Comparison of ENCODE assay signal across 1 cellular context in the genomic region with DNA sequence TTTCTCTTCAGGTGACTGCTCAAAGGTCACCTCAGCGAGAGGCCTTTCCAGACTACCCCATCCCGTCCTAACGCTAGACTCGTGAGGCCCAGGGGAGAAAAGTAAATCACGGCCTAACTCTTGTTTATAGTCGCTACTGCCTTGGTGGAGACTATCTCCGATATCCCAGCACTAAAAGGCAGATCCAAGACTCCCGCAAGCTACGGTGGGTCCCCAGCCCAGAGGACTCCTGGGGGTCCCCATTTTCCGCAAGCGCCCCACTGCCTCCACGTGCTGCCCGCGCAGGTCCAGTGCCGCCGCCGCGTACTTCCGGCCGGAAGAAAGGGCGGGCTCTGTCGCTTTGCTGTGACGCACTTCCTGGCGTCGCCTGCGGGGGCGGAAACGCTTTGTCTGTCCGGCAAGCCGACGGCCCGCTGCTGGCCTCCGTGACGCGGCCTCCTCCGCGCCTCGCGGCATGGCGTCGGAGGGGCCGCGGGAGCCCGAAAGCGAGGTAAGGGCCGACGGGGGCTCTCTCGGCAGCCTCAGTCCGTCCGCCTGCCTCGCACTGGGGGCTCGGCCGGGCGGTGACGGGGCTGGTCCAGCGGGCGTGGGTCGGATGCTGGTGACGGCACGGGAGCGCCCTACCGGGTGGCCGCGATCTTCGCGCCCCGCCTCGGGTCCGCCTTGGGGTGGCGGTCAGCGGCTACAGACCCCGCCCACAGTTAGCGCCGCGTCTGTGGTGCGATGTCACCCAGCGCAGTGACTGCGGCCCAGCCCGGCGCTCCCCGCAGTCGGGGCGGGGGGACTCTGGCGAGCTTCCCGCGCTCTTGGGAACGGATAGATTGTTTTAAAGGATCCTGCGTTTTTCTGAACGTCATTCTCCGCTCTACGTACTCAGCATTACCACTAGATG.
TF ChIP-seq lines count a peak whose summit lies in the region.

A gene with protein sequence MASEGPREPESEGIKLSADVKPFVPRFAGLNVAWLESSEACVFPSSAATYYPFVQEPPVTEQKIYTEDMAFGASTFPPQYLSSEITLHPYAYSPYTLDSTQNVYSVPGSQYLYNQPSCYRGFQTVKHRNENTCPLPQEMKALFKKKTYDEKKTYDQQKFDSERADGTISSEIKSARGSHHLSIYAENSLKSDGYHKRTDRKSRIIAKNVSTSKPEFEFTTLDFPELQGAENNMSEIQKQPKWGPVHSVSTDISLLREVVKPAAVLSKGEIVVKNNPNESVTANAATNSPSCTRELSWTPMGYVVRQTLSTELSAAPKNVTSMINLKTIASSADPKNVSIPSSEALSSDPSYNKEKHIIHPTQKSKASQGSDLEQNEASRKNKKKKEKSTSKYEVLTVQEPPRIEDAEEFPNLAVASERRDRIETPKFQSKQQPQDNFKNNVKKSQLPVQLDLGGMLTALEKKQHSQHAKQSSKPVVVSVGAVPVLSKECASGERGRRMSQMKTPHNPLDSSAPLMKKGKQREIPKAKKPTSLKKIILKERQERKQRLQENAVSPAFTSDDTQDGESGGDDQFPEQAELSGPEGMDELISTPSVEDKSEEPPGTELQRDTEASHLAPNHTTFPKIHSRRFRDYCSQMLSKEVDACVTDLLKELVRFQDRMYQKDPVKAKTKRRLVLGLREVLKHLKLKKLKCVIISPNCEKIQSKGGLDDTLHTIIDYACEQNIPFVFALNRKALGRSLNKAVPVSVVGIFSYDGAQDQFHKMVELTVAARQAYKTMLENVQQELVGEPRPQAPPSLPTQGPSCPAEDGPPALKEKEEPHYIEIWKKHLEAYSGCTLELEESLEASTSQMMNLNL (plus strand): TSS at position 378 of the 892 bp plus-strand sequence. CDS start 77 bp downstream, at position 455.

TF ChIP-seq in WTC11, 78 proteins besides CTCF, POLR2A, EP300 and RAD21 (continued from another document and continues in another):
- TF ChIP-seq, protein P1, sequence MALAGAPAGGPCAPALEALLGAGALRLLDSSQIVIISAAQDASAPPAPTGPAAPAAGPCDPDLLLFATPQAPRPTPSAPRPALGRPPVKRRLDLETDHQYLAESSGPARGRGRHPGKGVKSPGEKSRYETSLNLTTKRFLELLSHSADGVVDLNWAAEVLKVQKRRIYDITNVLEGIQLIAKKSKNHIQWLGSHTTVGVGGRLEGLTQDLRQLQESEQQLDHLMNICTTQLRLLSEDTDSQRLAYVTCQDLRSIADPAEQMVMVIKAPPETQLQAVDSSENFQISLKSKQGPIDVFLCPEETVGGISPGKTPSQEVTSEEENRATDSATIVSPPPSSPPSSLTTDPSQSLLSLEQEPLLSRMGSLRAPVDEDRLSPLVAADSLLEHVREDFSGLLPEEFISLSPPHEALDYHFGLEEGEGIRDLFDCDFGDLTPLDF (CRISPR knock-in tag; IDR thresholded peaks at IDR 0.05): no peak
- TF ChIP-seq KAT7 (CRISPR knock-in tag; IDR thresholded peaks at IDR 0.05; ENCODE audit: borderline replicate concordance): peak; percentile 91
- TF ChIP-seq, protein P2, sequence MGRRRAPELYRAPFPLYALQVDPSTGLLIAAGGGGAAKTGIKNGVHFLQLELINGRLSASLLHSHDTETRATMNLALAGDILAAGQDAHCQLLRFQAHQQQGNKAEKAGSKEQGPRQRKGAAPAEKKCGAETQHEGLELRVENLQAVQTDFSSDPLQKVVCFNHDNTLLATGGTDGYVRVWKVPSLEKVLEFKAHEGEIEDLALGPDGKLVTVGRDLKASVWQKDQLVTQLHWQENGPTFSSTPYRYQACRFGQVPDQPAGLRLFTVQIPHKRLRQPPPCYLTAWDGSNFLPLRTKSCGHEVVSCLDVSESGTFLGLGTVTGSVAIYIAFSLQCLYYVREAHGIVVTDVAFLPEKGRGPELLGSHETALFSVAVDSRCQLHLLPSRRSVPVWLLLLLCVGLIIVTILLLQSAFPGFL (CRISPR knock-in tag; IDR thresholded peaks at IDR 0.05; ENCODE audit: borderline replicate concordance): 0 out of 2 replicates have a peak, but pooled peaks have one; percentile 50
- TF ChIP-seq ZNF232 (CRISPR knock-in tag; IDR thresholded peaks at IDR 0.05): peak; percentile 83; the same call in 1 of the 2 replicates
- TF ChIP-seq, protein P3, sequence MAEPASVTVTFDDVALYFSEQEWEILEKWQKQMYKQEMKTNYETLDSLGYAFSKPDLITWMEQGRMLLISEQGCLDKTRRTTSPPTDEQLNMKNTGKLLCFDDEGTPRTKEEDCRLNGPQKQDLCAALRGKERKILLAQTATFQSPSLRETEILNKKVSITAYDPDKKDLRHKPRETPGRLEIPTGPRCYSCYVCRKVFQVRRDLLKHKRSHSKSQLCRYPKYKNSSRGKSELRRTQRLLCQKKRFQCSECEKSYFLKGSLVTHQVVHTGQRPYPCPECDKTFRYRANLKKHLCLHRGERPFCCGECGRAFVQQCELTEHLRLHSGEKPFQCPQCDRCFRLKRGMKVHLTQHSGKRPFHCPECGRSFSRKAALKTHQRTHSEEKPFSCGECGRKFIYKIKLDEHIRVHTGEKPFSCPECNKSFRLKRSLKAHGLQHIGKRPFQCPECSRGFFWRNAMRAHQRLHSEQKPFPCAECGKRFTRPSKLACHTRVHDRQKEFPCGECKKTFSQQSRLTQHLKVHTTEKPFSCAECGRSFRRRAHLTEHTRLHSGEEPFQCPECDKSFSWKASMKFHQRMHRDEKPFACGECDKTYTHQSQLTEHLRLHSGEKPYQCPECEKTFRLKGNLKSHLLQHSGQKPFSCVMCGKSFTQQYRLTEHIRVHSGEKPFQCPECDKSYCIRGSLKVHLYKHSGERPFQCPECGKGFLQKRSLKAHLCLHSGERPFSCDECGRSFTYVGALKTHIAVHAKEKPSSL (CRISPR knock-in tag; conservative IDR thresholded peaks at IDR 0.05): peak; percentile 84
- TF ChIP-seq GABPB1 (CRISPR knock-in tag; IDR thresholded peaks at IDR 0.05): peak; percentile 92
- TF ChIP-seq, protein P4, sequence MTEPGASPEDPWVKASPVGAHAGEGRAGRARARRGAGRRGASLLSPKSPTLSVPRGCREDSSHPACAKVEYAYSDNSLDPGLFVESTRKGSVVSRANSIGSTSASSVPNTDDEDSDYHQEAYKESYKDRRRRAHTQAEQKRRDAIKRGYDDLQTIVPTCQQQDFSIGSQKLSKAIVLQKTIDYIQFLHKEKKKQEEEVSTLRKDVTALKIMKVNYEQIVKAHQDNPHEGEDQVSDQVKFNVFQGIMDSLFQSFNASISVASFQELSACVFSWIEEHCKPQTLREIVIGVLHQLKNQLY (CRISPR knock-in tag; IDR thresholded peaks at IDR 0.05): 0 out of 2 replicates have a peak, but pooled peaks have one; percentile 17
- TF ChIP-seq TCF7 (CRISPR knock-in tag; IDR thresholded peaks at IDR 0.05; ENCODE audit: low read depth): peak; percentile 36; the same call in 1 of the 2 replicates
- TF ChIP-seq, protein P5, sequence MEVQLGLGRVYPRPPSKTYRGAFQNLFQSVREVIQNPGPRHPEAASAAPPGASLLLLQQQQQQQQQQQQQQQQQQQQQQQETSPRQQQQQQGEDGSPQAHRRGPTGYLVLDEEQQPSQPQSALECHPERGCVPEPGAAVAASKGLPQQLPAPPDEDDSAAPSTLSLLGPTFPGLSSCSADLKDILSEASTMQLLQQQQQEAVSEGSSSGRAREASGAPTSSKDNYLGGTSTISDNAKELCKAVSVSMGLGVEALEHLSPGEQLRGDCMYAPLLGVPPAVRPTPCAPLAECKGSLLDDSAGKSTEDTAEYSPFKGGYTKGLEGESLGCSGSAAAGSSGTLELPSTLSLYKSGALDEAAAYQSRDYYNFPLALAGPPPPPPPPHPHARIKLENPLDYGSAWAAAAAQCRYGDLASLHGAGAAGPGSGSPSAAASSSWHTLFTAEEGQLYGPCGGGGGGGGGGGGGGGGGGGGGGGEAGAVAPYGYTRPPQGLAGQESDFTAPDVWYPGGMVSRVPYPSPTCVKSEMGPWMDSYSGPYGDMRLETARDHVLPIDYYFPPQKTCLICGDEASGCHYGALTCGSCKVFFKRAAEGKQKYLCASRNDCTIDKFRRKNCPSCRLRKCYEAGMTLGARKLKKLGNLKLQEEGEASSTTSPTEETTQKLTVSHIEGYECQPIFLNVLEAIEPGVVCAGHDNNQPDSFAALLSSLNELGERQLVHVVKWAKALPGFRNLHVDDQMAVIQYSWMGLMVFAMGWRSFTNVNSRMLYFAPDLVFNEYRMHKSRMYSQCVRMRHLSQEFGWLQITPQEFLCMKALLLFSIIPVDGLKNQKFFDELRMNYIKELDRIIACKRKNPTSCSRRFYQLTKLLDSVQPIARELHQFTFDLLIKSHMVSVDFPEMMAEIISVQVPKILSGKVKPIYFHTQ (CRISPR knock-in tag; IDR thresholded peaks at IDR 0.05): peak; percentile 81
- peak; percentile 85; the same call in 1 of the 2 replicates for TF ChIP-seq EMX1 (CRISPR knock-in tag; IDR thresholded peaks at IDR 0.05)
- TF ChIP-seq, protein P6, sequence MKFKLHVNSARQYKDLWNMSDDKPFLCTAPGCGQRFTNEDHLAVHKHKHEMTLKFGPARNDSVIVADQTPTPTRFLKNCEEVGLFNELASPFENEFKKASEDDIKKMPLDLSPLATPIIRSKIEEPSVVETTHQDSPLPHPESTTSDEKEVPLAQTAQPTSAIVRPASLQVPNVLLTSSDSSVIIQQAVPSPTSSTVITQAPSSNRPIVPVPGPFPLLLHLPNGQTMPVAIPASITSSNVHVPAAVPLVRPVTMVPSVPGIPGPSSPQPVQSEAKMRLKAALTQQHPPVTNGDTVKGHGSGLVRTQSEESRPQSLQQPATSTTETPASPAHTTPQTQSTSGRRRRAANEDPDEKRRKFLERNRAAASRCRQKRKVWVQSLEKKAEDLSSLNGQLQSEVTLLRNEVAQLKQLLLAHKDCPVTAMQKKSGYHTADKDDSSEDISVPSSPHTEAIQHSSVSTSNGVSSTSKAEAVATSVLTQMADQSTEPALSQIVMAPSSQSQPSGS (CRISPR knock-in tag; IDR thresholded peaks at IDR 0.05; ENCODE audit: borderline replicate concordance, low read depth): no peak
- peak; percentile 96 for TF ChIP-seq CREB1 (CRISPR knock-in tag; IDR thresholded peaks at IDR 0.05)
- TF ChIP-seq, protein P7, sequence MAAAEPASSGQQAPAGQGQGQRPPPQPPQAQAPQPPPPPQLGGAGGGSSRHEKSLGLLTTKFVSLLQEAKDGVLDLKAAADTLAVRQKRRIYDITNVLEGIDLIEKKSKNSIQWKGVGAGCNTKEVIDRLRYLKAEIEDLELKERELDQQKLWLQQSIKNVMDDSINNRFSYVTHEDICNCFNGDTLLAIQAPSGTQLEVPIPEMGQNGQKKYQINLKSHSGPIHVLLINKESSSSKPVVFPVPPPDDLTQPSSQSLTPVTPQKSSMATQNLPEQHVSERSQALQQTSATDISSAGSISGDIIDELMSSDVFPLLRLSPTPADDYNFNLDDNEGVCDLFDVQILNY (CRISPR knock-in tag; IDR thresholded peaks at IDR 0.05): peak; percentile 92; the same call in 1 of the 2 replicates
- TF ChIP-seq SP1 (CRISPR knock-in tag; conservative IDR thresholded peaks at IDR 0.05): peak; percentile 98
- peak; percentile 84; the same call in 1 of the 2 replicates for TF ChIP-seq NFATC4 (CRISPR knock-in tag; IDR thresholded peaks at IDR 0.05)
- peak; percentile 89 for TF ChIP-seq TP53 (CRISPR knock-in tag; IDR thresholded peaks at IDR 0.05)
- no peak for TF ChIP-seq SMAD4 (CRISPR knock-in tag; IDR thresholded peaks at IDR 0.05)
- no peak for TF ChIP-seq NR1H2 (CRISPR knock-in tag; IDR thresholded peaks at IDR 0.05)
- TF ChIP-seq IRF2 (CRISPR knock-in tag; IDR thresholded peaks at IDR 0.05; ENCODE audit: borderline replicate concordance, low read depth): peak; percentile 54; the same call in 1 of the 2 replicates
- TF ChIP-seq PRRX2 (CRISPR knock-in tag; IDR thresholded peaks at IDR 0.05): peak; percentile 77
- TF ChIP-seq, protein P8, sequence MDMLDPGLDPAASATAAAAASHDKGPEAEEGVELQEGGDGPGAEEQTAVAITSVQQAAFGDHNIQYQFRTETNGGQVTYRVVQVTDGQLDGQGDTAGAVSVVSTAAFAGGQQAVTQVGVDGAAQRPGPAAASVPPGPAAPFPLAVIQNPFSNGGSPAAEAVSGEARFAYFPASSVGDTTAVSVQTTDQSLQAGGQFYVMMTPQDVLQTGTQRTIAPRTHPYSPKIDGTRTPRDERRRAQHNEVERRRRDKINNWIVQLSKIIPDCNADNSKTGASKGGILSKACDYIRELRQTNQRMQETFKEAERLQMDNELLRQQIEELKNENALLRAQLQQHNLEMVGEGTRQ (CRISPR knock-in tag; IDR thresholded peaks at IDR 0.05): peak; percentile 79
- no peak; the same call in 1 of the 2 replicates for TF ChIP-seq JAZF1 (CRISPR knock-in tag; IDR thresholded peaks at IDR 0.05)
- TF ChIP-seq ZNF317 (CRISPR knock-in tag; IDR thresholded peaks at IDR 0.05; ENCODE audit: borderline replicate concordance, low read depth): no peak
- TF ChIP-seq RELA (CRISPR knock-in tag; IDR thresholded peaks at IDR 0.05; ENCODE audit: borderline replicate concordance): 0 out of 2 replicates have a peak, but pooled peaks have one; percentile 54
- TF ChIP-seq, protein P9, sequence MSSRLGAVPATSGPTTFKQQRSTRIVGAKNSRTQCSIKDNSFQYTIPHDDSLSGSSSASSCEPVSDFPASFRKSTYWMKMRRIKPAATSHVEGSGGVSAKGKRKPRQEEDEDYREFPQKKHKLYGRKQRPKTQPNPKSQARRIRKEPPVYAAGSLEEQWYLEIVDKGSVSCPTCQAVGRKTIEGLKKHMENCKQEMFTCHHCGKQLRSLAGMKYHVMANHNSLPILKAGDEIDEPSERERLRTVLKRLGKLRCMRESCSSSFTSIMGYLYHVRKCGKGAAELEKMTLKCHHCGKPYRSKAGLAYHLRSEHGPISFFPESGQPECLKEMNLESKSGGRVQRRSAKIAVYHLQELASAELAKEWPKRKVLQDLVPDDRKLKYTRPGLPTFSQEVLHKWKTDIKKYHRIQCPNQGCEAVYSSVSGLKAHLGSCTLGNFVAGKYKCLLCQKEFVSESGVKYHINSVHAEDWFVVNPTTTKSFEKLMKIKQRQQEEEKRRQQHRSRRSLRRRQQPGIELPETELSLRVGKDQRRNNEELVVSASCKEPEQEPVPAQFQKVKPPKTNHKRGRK (CRISPR knock-in tag; IDR thresholded peaks at IDR 0.05; ENCODE audit: borderline replicate concordance): no peak
- 0 out of 2 replicates have a peak, but pooled peaks have one; percentile 15 for TF ChIP-seq ELF4 (CRISPR knock-in tag; IDR thresholded peaks at IDR 0.05; ENCODE audit: low read depth)
